ENCODE assay signal across 8 cellular contexts in the genomic region with DNA sequence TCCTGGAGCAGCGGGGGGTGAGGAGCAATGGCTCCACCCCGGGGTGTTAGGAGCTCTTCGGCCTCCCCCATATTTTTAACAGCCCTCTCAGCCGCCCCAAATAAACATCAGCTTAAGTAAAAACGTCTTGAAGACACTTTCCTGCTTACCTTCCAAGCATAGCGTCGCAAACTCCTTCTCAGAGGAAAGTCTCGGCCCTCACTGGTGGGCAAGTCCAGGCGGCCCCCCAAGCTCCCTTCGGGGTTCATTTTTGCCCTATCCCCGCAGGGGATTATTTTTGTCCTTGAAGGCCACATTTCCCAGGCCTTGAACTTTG. TPM values are rescaled to one million over a fixed set of nuclear protein-coding genes. Genes with fewer than 3 reads are reported as not detected.
A peak's percentile ranks its signal among the peaks of the same experiment; 100 is the strongest.
DNase-seq lines count a peak whose midpoint lies in the region; ATAC-seq and TF ChIP-seq lines count a peak whose summit lies in the region.

No MANE protein-coding gene starts in this region.

- H3K9ac ChIP-seq in OCI-LY3 (ENCODE audit: low read length), result peak overlapping the region; percentile 96
- no peak overlapping the region for H3K9ac ChIP-seq in parathyroid adenoma

- no peak for TF ChIP-seq CTCF in OCI-LY3 (IDR thresholded peaks at IDR 0.05; ENCODE audit: low read depth, low read length)
- TF ChIP-seq CTCF in epithelial cell of proximal tubule (conservative IDR thresholded peaks at IDR 0.05; ENCODE audit: low read depth, low read length), result no peak
- TF ChIP-seq CTCF in parathyroid adenoma (IDR thresholded peaks at IDR 0.05), result no peak

- peaks cover 52% of the 10 kb centered on the region for H4K20me1 ChIP-seq in OCI-LY3 (ENCODE audit: insufficient read depth, low read length)

- DNase-seq in EH (ENCODE audit: low read depth) (peak; percentile 15), epithelial cell of proximal tubule (ENCODE audit: low read depth) (no peak), HPDE6-E6E7 (ENCODE audit: extremely low spot score) (no peak)

- H3K36me3 ChIP-seq in OCI-LY3 (replicated peaks; ENCODE audit: low read depth, low read length) (peaks cover 52% of the 10 kb centered on the region), parathyroid adenoma (ENCODE audit: control insufficient read depth, insufficient read depth, low read length) (no peaks in the 10 kb centered on the region)

- H3K9me3 ChIP-seq in OCI-LY3 (ENCODE audit: insufficient read depth, low read length), result no peaks in the 10 kb centered on the region
- H3K9me3 ChIP-seq in parathyroid adenoma (ENCODE audit: control insufficient read depth, low read length), result no peaks in the 10 kb centered on the region

- H3K4me2 ChIP-seq in OCI-LY3 (ENCODE audit: low read length), result peak overlapping the region; percentile 99
- peak overlapping the region; percentile 66 for H3K4me2 ChIP-seq in parathyroid adenoma (ENCODE audit: low read length)

- peaks cover 65% of the 10 kb centered on the region for H3K4me1 ChIP-seq in OCI-LY3 (ENCODE audit: low read length)
- no peaks in the 10 kb centered on the region for H3K4me1 ChIP-seq in parathyroid adenoma

- H2AFZ ChIP-seq in OCI-LY3 (ENCODE audit: low read depth, low read length) (no peak overlapping the region), parathyroid adenoma (no peak overlapping the region)

- H3K79me2 ChIP-seq in OCI-LY3 (ENCODE audit: low read length), result peaks cover 58% of the 10 kb centered on the region
- no peaks in the 10 kb centered on the region for H3K79me2 ChIP-seq in parathyroid adenoma

- ATAC-seq in GM21529 (IDR thresholded peaks at IDR 0.05; ENCODE audit: unreplicated experiment) (no peak), HG03159 (IDR thresholded peaks at IDR 0.05; ENCODE audit: unreplicated experiment) (no peak), HG03571 (IDR thresholded peaks at IDR 0.05; ENCODE audit: unreplicated experiment) (no peak)

- peak overlapping the region; percentile 88 for H3K4me3 ChIP-seq in OCI-LY3 (ENCODE audit: low read length)
- H3K4me3 ChIP-seq in epithelial cell of proximal tubule (ENCODE audit: low read depth, low read length), result peak overlapping the region; percentile 79
- H3K4me3 ChIP-seq in parathyroid adenoma (ENCODE audit: low read depth, low read length), result peak overlapping the region; percentile 36

- H3K27me3 ChIP-seq in OCI-LY3 (ENCODE audit: low read depth, low read length), result no peaks in the 10 kb centered on the region
- no peaks in the 10 kb centered on the region for H3K27me3 ChIP-seq in parathyroid adenoma (ENCODE audit: control insufficient read depth, insufficient read depth, low read length)

- H3K27ac ChIP-seq in OCI-LY3 (ENCODE audit: low read length) (peak overlapping the region; percentile 78), parathyroid adenoma (no peak overlapping the region)

RNA-seq across cellular contexts. Expression of a gene that starts 0.9 kb away (rescaled TPM):
- 36.8 and 42.2 TPM in 2 replicates for total RNA-seq in epithelial cell of proximal tubule

RNA-seq across cellular contexts. Expression of a gene that starts 41.0 kb away (rescaled TPM):
- total RNA-seq in epithelial cell of proximal tubule, result 54.1 and 74.3 TPM in 2 replicates

Comparison
In these comparisons a context has a peak if more than half of its experiments do, and no peak if none do; other contexts are left out.
1. H3K4me3 ChIP-seq: peak in every context shown above with its lines; median percentile 88 in OCI-LY3; 79 in epithelial cell of proximal tubule; 36 in parathyroid adenoma.